ENCODE assay signal across 19 cellular contexts in genomic region chr1:3596663-3597598, GRCh38. TPM values are rescaled to one million over a fixed set of nuclear protein-coding genes. Genes with fewer than 3 reads are reported as not detected.
DNase-seq lines count a peak whose midpoint lies in the region; ATAC-seq and TF ChIP-seq lines count a peak whose summit lies in the region.
"Had no signal": no experiment of that assay in that cellular context is flagged by ENCODE, and none has a peak within 500 bp of the region (broad histone marks: within the 10 kb centered on the region; RNA-seq: fewer than 3 reads in every experiment).

No MANE protein-coding gene starts in this region.

- H3K4me2 ChIP-seq in osteoblast (ENCODE audit: insufficient read depth, low read length) = no peak overlapping the region
- H3K4me2 ChIP-seq: SK-N-SH had no signal

- H3K27me3 Mint-ChIP-seq in brain = peaks cover 3% of the 10 kb centered on the region

- no peaks in the 10 kb centered on the region for H3K9me3 Mint-ChIP-seq in brain
- H3K9me3 Mint-ChIP-seq: activated naive CD4-positive, alpha-beta T cell treated with anti-CD3 and anti-CD28 coated beads, Interleukin-2, amount 50 U/mL, for 72 hours had no signal

- no peaks in the 10 kb centered on the region for H4K20me1 ChIP-seq in osteoblast (ENCODE audit: insufficient read depth, low read length)

- ATAC-seq in GM18520 (IDR thresholded peaks at IDR 0.05; ENCODE audit: unreplicated experiment) (no peak), GM18505 (IDR thresholded peaks at IDR 0.05; ENCODE audit: unreplicated experiment) (no peak)
- ATAC-seq: Panc1 had no signal

- no peak for TF ChIP-seq CTCF in brain (conservative IDR thresholded peaks at IDR 0.05)
- no peak for TF ChIP-seq CTCF in osteoblast (IDR thresholded peaks at IDR 0.05; ENCODE audit: extremely low read depth, low read depth, low read length)

- H3K27me3 ChIP-seq in HUES64 (ENCODE audit: insufficient read depth, low read length) (no peaks in the 10 kb centered on the region), osteoblast (ENCODE audit: insufficient read depth, low read length) (peaks cover 5% of the 10 kb centered on the region)
- H3K27me3 ChIP-seq: MG63, vagina had no signal

- H3K9me3 ChIP-seq in HUES64 (ENCODE audit: insufficient read depth, low read depth, low read length) (no peaks in the 10 kb centered on the region), osteoblast (ENCODE audit: low read depth, low read length) (no peaks in the 10 kb centered on the region)
- H3K9me3 ChIP-seq: breast epithelium, HAP-1, MG63, SK-N-SH, vagina had no signal

- peaks cover 43% of the 10 kb centered on the region for H3K4me1 Mint-ChIP-seq in brain

- H3K4me3 ChIP-seq in HUES64 (ENCODE audit: low read length) = no peak overlapping the region
- no peak overlapping the region for H3K4me3 ChIP-seq in osteoblast (ENCODE audit: insufficient read depth, low read length)
- H3K4me3 ChIP-seq: HAP-1, MG63, vagina had no signal

- H3K4me3 Mint-ChIP-seq in brain = no peak overlapping the region

- H3K4me1 ChIP-seq in HUES64 (ENCODE audit: insufficient read depth, low read length) (peaks cover 20% of the 10 kb centered on the region), osteoblast (ENCODE audit: insufficient read depth, low read length) (no peaks in the 10 kb centered on the region)
- H3K4me1 ChIP-seq: HAP-1 had no signal

- no peak for TF ChIP-seq POLR2A in GM18505 (IDR thresholded peaks at IDR 0.05; ENCODE audit: borderline replicate concordance, extremely low read depth, insufficient read depth, insufficient read length)

- DNase-seq in activated T-cell treated with anti-CD3 and anti-CD28 coated beads, Interleukin-2, amount 50 U/mL, for 1 hour = peak; percentile 28
- DNase-seq in activated T-cell treated with anti-CD3 and anti-CD28 coated beads for 4 hours (no peak), osteoblast (ENCODE audit: insufficient read length, low spot score, missing footprints) (peak; percentile 80), KG1 (lab: John Stamatoyannopoulos, UW) (no peak)
- DNase-seq: COR-L47, MG63, NCI-H1930, NCI-H748 treated with DMSO at 0.1 percent for 48 hours, SK-N-SH had no signal

- H3K36me3 Mint-ChIP-seq in brain = no peaks in the 10 kb centered on the region
- H3K36me3 Mint-ChIP-seq: activated naive CD4-positive, alpha-beta T cell treated with anti-CD3 and anti-CD28 coated beads, Interleukin-2, amount 50 U/mL, for 72 hours had no signal

- no peak overlapping the region for H2AFZ ChIP-seq in osteoblast (ENCODE audit: low read length)

- whole genome bisulfite sequencing in HUES64 = 92% methylated on average over 29 of the region's 29 CpGs

- peak overlapping the region; percentile 19; the same call in 1 of the 2 replicates for H3K9ac ChIP-seq in HUES64 (ENCODE audit: low read depth, low read length)
- H3K9ac ChIP-seq: SK-N-SH had no signal

- 0 out of 2 replicates have a peak overlapping the region, but pooled peaks have one; percentile 18 for H3K27ac ChIP-seq in HUES64 (ENCODE audit: low read depth, low read length)
- H3K27ac ChIP-seq in osteoblast (ENCODE audit: low read depth, low read length) = no peak overlapping the region
- H3K27ac ChIP-seq: breast epithelium, vagina had no signal

- peak overlapping the region in 4 of 5 experiments; percentile 51 to 95 (median 88) for H3K27ac Mint-ChIP-seq in brain
- H3K27ac Mint-ChIP-seq: activated naive CD4-positive, alpha-beta T cell treated with anti-CD3 and anti-CD28 coated beads, Interleukin-2, amount 50 U/mL, for 72 hours had no signal

- no peaks in the 10 kb centered on the region; the same call in 1 of the 2 replicates for H3K36me3 ChIP-seq in HUES64 (ENCODE audit: insufficient read depth, low read length)
- no peaks in the 10 kb centered on the region for H3K36me3 ChIP-seq in osteoblast (ENCODE audit: insufficient read depth, low read length)
- H3K36me3 ChIP-seq: breast epithelium, HAP-1, vagina had no signal

- no peaks in the 10 kb centered on the region for H3K79me2 ChIP-seq in osteoblast (ENCODE audit: insufficient read depth, low read length)

RNA-seq across cellular contexts. Expression of gene MEGF6, which starts 14.4 kb away (rescaled TPM):
- polyA plus RNA-seq in HUES64 (2013, experiment 1 of 2) = 5.6 TPM
- 7.3 TPM for polyA plus RNA-seq in HUES64 (2013, experiment 2 of 2)
- 8.0 TPM for polyA plus RNA-seq in brain (ENCODE audit: insufficient read depth, low read depth, low replicate concordance)
- 61.9 and 85.4 TPM in 2 replicates for total RNA-seq in osteoblast

RNA-seq across cellular contexts. Expression of gene TPRG1L, which starts 27.9 kb away (rescaled TPM):
- 22.5 TPM for polyA plus RNA-seq in HUES64 (2013, experiment 1 of 2)
- 22.6 TPM for polyA plus RNA-seq in HUES64 (2013, experiment 2 of 2)
- 100 TPM for polyA plus RNA-seq in brain (ENCODE audit: insufficient read depth, low read depth, low replicate concordance)
- 30.9 and 35.8 TPM in 2 replicates for total RNA-seq in osteoblast

RNA-seq across cellular contexts. Expression of gene WRAP73, which starts 53.0 kb away (rescaled TPM):
- 18.2 TPM for polyA plus RNA-seq in HUES64 (2013, experiment 1 of 2)
- 18.1 TPM for polyA plus RNA-seq in HUES64 (2013, experiment 2 of 2)
- polyA plus RNA-seq in brain (ENCODE audit: insufficient read depth, low read depth, low replicate concordance) = 29.7 TPM
- 9.8 and 12.4 TPM in 2 replicates for total RNA-seq in osteoblast

RNA-seq across cellular contexts. Expression of gene TP73, which starts 55.4 kb away (rescaled TPM):
- 0.65 TPM for polyA plus RNA-seq in HUES64 (2013, experiment 1 of 2)
- 0.76 TPM for polyA plus RNA-seq in HUES64 (2013, experiment 2 of 2)
- 19.0 TPM for polyA plus RNA-seq in brain (ENCODE audit: insufficient read depth, low read depth, low replicate concordance)
- total RNA-seq in osteoblast = not detected in 2 replicates
- total RNA-seq: dermis microvascular lymphatic vessel endothelial cell had no signal

Comparison
In these comparisons a context has a peak if more than half of its experiments do, and no peak if none do; other contexts are left out.
1. DNase-seq: peak in activated T-cell treated with anti-CD3 and anti-CD28 coated beads, Interleukin-2, amount 50 U/mL, for 1 hour (single experiment) and osteoblast (single experiment); none in activated T-cell treated with anti-CD3 and anti-CD28 coated beads for 4 hours (single experiment) and KG1 (single experiment).